ENCODE assay signal across 13 cellular contexts in the genomic region with DNA sequence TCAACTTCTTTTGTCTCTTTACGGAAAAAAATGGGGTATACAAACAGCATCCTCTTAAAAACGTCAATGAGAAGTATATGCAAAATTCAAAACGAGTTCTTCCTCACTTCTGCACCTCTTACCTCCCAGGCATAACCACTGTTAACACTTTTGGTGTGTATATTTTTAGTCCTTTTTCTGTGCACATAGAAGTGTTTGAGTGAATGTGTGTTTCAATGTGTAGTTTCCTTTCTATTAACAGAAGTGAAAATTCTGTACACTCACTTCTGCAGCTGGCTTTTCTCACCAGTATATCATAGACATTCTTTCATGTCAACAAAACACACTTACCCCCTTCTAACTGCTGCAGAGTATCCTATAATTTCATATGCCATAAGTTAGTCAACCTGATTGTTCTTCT.
DNase-seq lines count a peak whose midpoint lies in the region; ATAC-seq lines count a peak whose summit lies in the region.
"Had no signal": no experiment of that assay in that cellular context is flagged by ENCODE, and none has a peak within 500 bp of the region (broad histone marks: within the 10 kb centered on the region; RNA-seq: fewer than 3 reads in every experiment).

No MANE protein-coding gene starts in this region.

- ATAC-seq in GM18508 (IDR thresholded peaks at IDR 0.05; ENCODE audit: insufficient read depth, unreplicated experiment), result peak; percentile 42
- ATAC-seq in GM21360 (IDR thresholded peaks at IDR 0.05; ENCODE audit: unreplicated experiment), result peak; percentile 57
- ATAC-seq in HG02981 (IDR thresholded peaks at IDR 0.05; ENCODE audit: unreplicated experiment), result peak; percentile 53

- DNase-seq in NAMALWA (ENCODE audit: low spot score) (peak; percentile 53), NCI-H226 (no peak), globus pallidus (ENCODE audit: low spot score) (no peak), GM19240 (ENCODE audit: insufficient read length, low spot score) (no peak)
- no peak for DNase-seq in stimulated activated CD4-positive, alpha-beta T cell treated with anti-CD3 and anti-CD28 coated beads, Interleukin-4, amount 100 ng/mL, for 1 hour
- DNase-seq: activated CD4-positive, alpha-beta memory T cell treated with anti-CD3 and anti-CD28 coated beads, Interleukin-2, amount 10 ng/mL, durations not matched to agents 7 days and 5 days; cortex of kidney; NCI-H1417 treated with DMSO at 0.1 percent for 48 hours; NK-92 treated with Interleukin-12 subunit alpha and Interleukin-12 subunit beta, amount 100 ng/mL, for 24 hours; stimulated activated naive CD4-positive, alpha-beta T cell treated with Interleukin-2 at 50 U/mL for 16 hours had no signal
